Comparison of ENCODE assay signal across 25 cellular contexts in genomic region chr2:228938629-228939028, GRCh38.
A peak's percentile ranks its signal among the peaks of the same experiment; 100 is the strongest.
DNase-seq lines count a peak whose midpoint lies in the region; TF ChIP-seq lines count a peak whose summit lies in the region.
"Had no signal": no experiment of that assay in that cellular context is flagged by ENCODE, and none has a peak within 500 bp of the region (broad histone marks: within the 10 kb centered on the region; RNA-seq: fewer than 3 reads in every experiment).

No MANE protein-coding gene starts in this region.

- H3K27ac ChIP-seq in SK-N-MC = no peak overlapping the region
- H3K27ac ChIP-seq in SK-N-SH (ENCODE audit: low read depth in 2 of 2, low read length in 1 of 2) = no peak overlapping the region
- H3K27ac ChIP-seq: testis, vagina had no signal

- H3K36me3 ChIP-seq in SK-N-MC (ENCODE audit: insufficient read depth, low read length) (no peaks in the 10 kb centered on the region), SK-N-SH (replicated peaks in 1 of 2; ENCODE audit: control insufficient read depth in 1 of 2, insufficient read depth in 2 of 2, low read length in 1 of 2) (no peaks in the 10 kb centered on the region)
- H3K36me3 ChIP-seq: vagina had no signal

- CTCF ChIA-PET in SK-N-SH (lab: Yijun Ruan, JAX) = interaction anchor here (0.7 kb wide), 1 partner anchor 536 kb away, joined by 3 read pairs; no protein-coding TSS in a partner anchor

- POLR2A ChIA-PET in SK-N-SH (lab: Yijun Ruan, JAX) = no interaction called here

- no peaks in the 10 kb centered on the region for H3K9me2 ChIP-seq in SK-N-SH

- no peak overlapping the region for H3K4me3 Mint-ChIP-seq in chondrocyte (ENCODE audit: unreplicated experiment)
- H3K4me3 Mint-ChIP-seq: activated CD8-positive, alpha-beta T cell treated with anti-CD3 and anti-CD28 coated beads for 36 hours; CD4-positive, alpha-beta memory T cell; IgD-negative memory B cell; memory B cell; stimulated activated naive B cell treated with anti-CD40 and anti-IgM and Interleukin-4, amounts not matched to agents 10 μg/mL and 1 μg/mL and 100 μg/mL, for 72 hours had no signal

- H4K20me1 ChIP-seq in SK-N-SH (ENCODE audit: insufficient read depth) = no peaks in the 10 kb centered on the region

- no peaks in the 10 kb centered on the region for H3K27me3 Mint-ChIP-seq in chondrocyte (ENCODE audit: low read depth)
- H3K27me3 Mint-ChIP-seq: activated CD8-positive, alpha-beta T cell treated with anti-CD3 and anti-CD28 coated beads for 36 hours; CD4-positive, alpha-beta memory T cell; IgD-negative memory B cell; memory B cell; naive B cell; stimulated activated naive B cell treated with anti-CD40 and anti-IgM and Interleukin-4, amounts not matched to agents 10 μg/mL and 1 μg/mL and 100 μg/mL, for 72 hours had no signal

- no peaks in the 10 kb centered on the region for H3K79me2 ChIP-seq in SK-N-SH (ENCODE audit: insufficient read depth)

- no peak overlapping the region for H3K4me3 ChIP-seq in SK-N-MC
- H3K4me3 ChIP-seq in fibroblast of mammary gland (ENCODE audit: control insufficient read depth, low read depth, low read length) = no peak overlapping the region
- H3K4me3 ChIP-seq in SK-N-SH (ENCODE audit: low read depth in 2 of 2, low read length in 1 of 2) = no peak overlapping the region
- H3K4me3 ChIP-seq: GM12878, testis, vagina had no signal

- no peak overlapping the region for H3K4me2 ChIP-seq in SK-N-SH

- TF ChIP-seq RAD21 in SK-N-SH (IDR thresholded peaks at IDR 0.05; ENCODE audit: low read length) = no peak

- no peaks in the 10 kb centered on the region for H3K4me1 Mint-ChIP-seq in chondrocyte (ENCODE audit: low read depth)
- H3K4me1 Mint-ChIP-seq: CD4-positive, alpha-beta memory T cell; memory B cell; naive B cell; stimulated activated naive B cell treated with anti-CD40 and anti-IgM and Interleukin-4, amounts not matched to agents 10 μg/mL and 1 μg/mL and 100 μg/mL, for 72 hours had no signal

- TF ChIP-seq CTCF in fibroblast of mammary gland (conservative IDR thresholded peaks at IDR 0.05; ENCODE audit: control insufficient read depth, insufficient read depth, low read depth, low read length) (no peak), chondrocyte (IDR thresholded peaks at IDR 0.05) (no peak), SK-N-SH (IDR thresholded peaks at IDR 0.05) (no peak)

- no peaks in the 10 kb centered on the region for H3K27me3 ChIP-seq in SK-N-SH (ENCODE audit: insufficient read depth)
- H3K27me3 ChIP-seq: testis, vagina had no signal

- no peak for TF ChIP-seq EP300 in SK-N-SH (IDR thresholded peaks at IDR 0.05; ENCODE audit: borderline replicate concordance in 1 of 2, low read depth in 1 of 2, low read length in 1 of 2)

- no peaks in the 10 kb centered on the region; the same call in 1 of the 2 replicates for H3K9me3 ChIP-seq in SK-N-MC (ENCODE audit: low read depth, low read length)
- H3K9me3 ChIP-seq in SK-N-SH = peaks cover 2% of the 10 kb centered on the region; the same call in 1 of the 2 replicates
- H3K9me3 ChIP-seq: testis, vagina had no signal

- H3K36me3 Mint-ChIP-seq in chondrocyte (ENCODE audit: low read depth) = no peaks in the 10 kb centered on the region
- H3K36me3 Mint-ChIP-seq: CD4-positive, alpha-beta memory T cell; IgD-negative memory B cell; memory B cell; naive B cell; stimulated activated naive B cell treated with anti-CD40 and anti-IgM and Interleukin-4, amounts not matched to agents 10 μg/mL and 1 μg/mL and 100 μg/mL, for 72 hours had no signal

- no peaks in the 10 kb centered on the region for H3F3A ChIP-seq in SK-N-SH (replicated peaks; ENCODE audit: insufficient read depth)

- H2AFZ ChIP-seq in SK-N-SH (ENCODE audit: low read depth) = no peak overlapping the region

- WGBS in SK-N-SH (ENCODE audit: low lambda C conversion rate) = 11% methylated on average over 2 of the region's 2 CpGs

- peaks cover 25% of the 10 kb centered on the region for H3K9me3 Mint-ChIP-seq in chondrocyte (ENCODE audit: low read depth)

- H3K9ac ChIP-seq in SK-N-MC (ENCODE audit: insufficient read length) (no peak overlapping the region), SK-N-SH (no peak overlapping the region)

- no peak overlapping the region for H3K27ac Mint-ChIP-seq in chondrocyte (ENCODE audit: unreplicated experiment)
- H3K27ac Mint-ChIP-seq: activated CD8-positive, alpha-beta T cell treated with anti-CD3 and anti-CD28 coated beads for 36 hours; CD4-positive, alpha-beta memory T cell; IgD-negative memory B cell; memory B cell; stimulated activated naive B cell treated with anti-CD40 and anti-IgM and Interleukin-4, amounts not matched to agents 10 μg/mL and 1 μg/mL and 100 μg/mL, for 72 hours had no signal

- peaks cover 0 to 2% of the 10 kb centered on the region in 2 experiments; a peak in 1 of 4 replicates for H3K4me1 ChIP-seq in SK-N-SH (ENCODE audit: control insufficient read depth in 1 of 2, insufficient read depth in 2 of 2, low read depth in 1 of 2, low read length in 1 of 2)
- H3K4me1 ChIP-seq: testis, vagina had no signal

- DNase-seq in AG20443 (ENCODE audit: low spot score) = peak; percentile 13
- peak; percentile 71 for DNase-seq in HT1080 (ENCODE audit: low read depth)
- DNase-seq in SK-N-MC (ENCODE audit: low read depth, low spot score) = peak; percentile 34
- DNase-seq in fibroblast of mammary gland (ENCODE audit: low read depth) = peak; percentile 53
- DNase-seq in KG1 (lab: John Stamatoyannopoulos, UW) = no peak
- DNase-seq in chondrocyte (ENCODE audit: low spot score) = no peak
- no peak for DNase-seq in SK-N-SH
- no peak for DNase-seq in T-helper 9 cell
- DNase-seq: activated CD8-positive, alpha-beta T cell treated with anti-CD3 and anti-CD28 coated beads for 36 hours; activated gamma-delta T cell treated with Interleukin-2 at 50 U/mL for 16 hours; CD4-positive, alpha-beta memory T cell; DMS153; effector CD4-positive, alpha-beta T cell; kidney glomerular epithelial cell; naive B cell; NCI-H1092 treated with DMSO at 0.1 percent for 48 hours; NCI-H1930; occipital lobe; stimulated activated CD4-positive, alpha-beta T cell treated with anti-CD3 and anti-CD28 coated beads, Interleukin-2, amount 100 ng/mL, for 48 hours; stimulated activated naive B cell treated with anti-CD40 and anti-IgM and Interleukin-4, amounts not matched to agents 10 μg/mL and 1 μg/mL and 100 μg/mL, for 72 hours had no signal

TF ChIP-seq in SK-N-SH, 30 proteins besides CTCF, POLR2A, EP300 and RAD21:
- TF ChIP-seq FOXM1 (IDR thresholded peaks at IDR 0.05; ENCODE audit: low read depth) = no peak
- no peak for TF ChIP-seq EZH2phosphoT487 (IDR thresholded peaks at IDR 0.05; ENCODE audit: borderline replicate concordance, low read depth)
- TF ChIP-seq RXRA (IDR thresholded peaks at IDR 0.05; ENCODE audit: borderline replicate concordance, low read depth) = no peak
- no peak for TF ChIP-seq FOSL2 (IDR thresholded peaks at IDR 0.05; ENCODE audit: borderline replicate concordance, low read depth)
- TF ChIP-seq ELF1 (IDR thresholded peaks at IDR 0.05) = no peak
- no peak for TF ChIP-seq PBX3 (IDR thresholded peaks at IDR 0.05)

Comparison
In these comparisons a context has a peak if more than half of its experiments do, and no peak if none do; other contexts are left out.
1. DNase-seq: peak in AG20443 (single experiment), HT1080 (single experiment), SK-N-MC (single experiment) and fibroblast of mammary gland (single experiment); none in KG1 (single experiment), chondrocyte (single experiment), SK-N-SH (single experiment) and T-helper 9 cell (single experiment).